Comparison of ENCODE assay signal across 8 cellular contexts in the genomic region with DNA sequence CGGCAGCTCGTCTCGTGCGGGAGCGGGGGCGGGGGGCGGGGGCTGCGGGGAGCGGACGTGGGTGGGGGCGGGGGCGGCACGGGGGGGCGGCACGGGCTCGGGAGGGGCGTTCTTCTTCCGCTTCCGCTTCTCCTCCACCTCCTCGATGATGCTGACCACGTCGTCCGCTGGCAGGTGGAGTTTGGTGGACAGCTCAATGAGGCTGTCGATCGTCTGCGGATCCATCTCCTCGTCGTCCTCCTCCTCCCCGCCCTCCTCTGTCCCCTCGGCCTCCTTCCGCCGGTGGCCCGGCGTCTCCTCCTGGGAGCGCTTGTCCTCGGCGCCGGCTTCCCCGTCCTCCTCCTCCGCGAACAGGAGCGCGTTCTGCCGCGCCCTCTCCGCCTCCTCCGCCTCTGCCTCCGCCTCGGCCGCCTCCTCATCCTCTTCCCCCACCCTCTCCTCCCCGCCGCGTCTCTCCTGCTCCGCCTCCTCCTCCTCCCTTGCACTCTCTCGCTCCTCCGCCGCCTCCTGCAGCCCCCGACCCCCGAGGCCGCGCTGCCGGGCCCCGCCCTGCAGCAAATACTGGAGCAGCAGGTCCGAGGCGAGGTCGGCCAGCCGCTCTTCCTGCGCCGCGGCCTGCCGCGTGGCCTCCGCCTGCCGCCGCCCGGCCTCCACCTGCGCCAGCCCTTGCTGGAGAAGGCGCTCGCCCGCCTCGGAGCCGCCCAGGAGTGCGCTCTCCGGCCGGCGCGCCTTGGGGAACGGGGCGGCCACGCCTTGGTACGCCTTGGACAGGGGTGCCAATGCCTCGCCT. TPM values are rescaled to one million over a fixed set of nuclear protein-coding genes. Genes with fewer than 3 reads are reported as not detected.
DNase-seq lines count a peak whose midpoint lies in the region; ATAC-seq and TF ChIP-seq lines count a peak whose summit lies in the region.

No MANE protein-coding gene starts in this region.

- CTCF ChIA-PET in activated CD4-positive, alpha-beta T cell treated with anti-CD3 and anti-CD28 coated beads for 36 hours (lab: Charles Lee) = interaction anchor here (0.8 to 1.0 kb wide), 2 partner anchors 19 to 29 kb away, joined by 3 read pairs; no protein-coding TSS in a partner anchor
- CTCF ChIA-PET in activated CD4-positive, alpha-beta memory T cell treated with anti-CD3 and anti-CD28 coated beads for 36 hours (lab: Charles Lee) = interaction anchor here (1.2 to 2.4 kb wide), 3 partner anchors 8 to 29 kb away, joined by 4 to 8 read pairs (median 5); no protein-coding TSS in a partner anchor

- no peak overlapping the region for H2AFZ ChIP-seq in hepatocyte

- no peak for ATAC-seq in activated CD4-positive, alpha-beta T cell treated with anti-CD3 and anti-CD28 coated beads for 36 hours
- ATAC-seq in stimulated activated memory B cell treated with anti-CD40 and anti-IgM and Interleukin-4, amounts not matched to agents 10 μg/mL and 1 μg/mL and 100 μg/mL, for 72 hours = no peak
- ATAC-seq in GM21723 (IDR thresholded peaks at IDR 0.05; ENCODE audit: unreplicated experiment) = no peak

- TF ChIP-seq CTCF in hepatocyte (IDR thresholded peaks at IDR 0.05; ENCODE audit: poor library complexity) = no peak

- H3K27ac Mint-ChIP-seq in activated CD4-positive, alpha-beta T cell treated with anti-CD3 and anti-CD28 coated beads for 36 hours = no peak overlapping the region
- H3K27ac Mint-ChIP-seq in activated CD4-positive, alpha-beta memory T cell treated with anti-CD3 and anti-CD28 coated beads for 36 hours = no peak overlapping the region
- no peak overlapping the region for H3K27ac Mint-ChIP-seq in stimulated activated memory B cell treated with anti-CD40 and anti-IgM and Interleukin-4, amounts not matched to agents 10 μg/mL and 1 μg/mL and 100 μg/mL, for 72 hours

- no peaks in the 10 kb centered on the region for H3K9me2 ChIP-seq in hepatocyte (replicated peaks; ENCODE audit: insufficient read depth)

- peak overlapping the region; percentile 23 for H3K4me3 ChIP-seq in hepatocyte

- H3K79me2 ChIP-seq in hepatocyte = no peaks in the 10 kb centered on the region

- H3K4me1 Mint-ChIP-seq in activated CD4-positive, alpha-beta T cell treated with anti-CD3 and anti-CD28 coated beads for 36 hours = peaks cover 41% of the 10 kb centered on the region
- peaks cover 40% of the 10 kb centered on the region for H3K4me1 Mint-ChIP-seq in activated CD4-positive, alpha-beta memory T cell treated with anti-CD3 and anti-CD28 coated beads for 36 hours (ENCODE audit: low read depth)
- peaks cover 42% of the 10 kb centered on the region for H3K4me1 Mint-ChIP-seq in stimulated activated memory B cell treated with anti-CD40 and anti-IgM and Interleukin-4, amounts not matched to agents 10 μg/mL and 1 μg/mL and 100 μg/mL, for 72 hours

- peak overlapping the region; percentile 74 for H3K4me2 ChIP-seq in hepatocyte

- no peak overlapping the region for H3K27ac ChIP-seq in hepatocyte

- H3K27me3 ChIP-seq in hepatocyte = peaks cover 55% of the 10 kb centered on the region

- 1% methylated on average over 42 of the region's 92 CpGs for WGBS in hepatocyte (ENCODE audit: low lambda C conversion rate, missing lambda C conversion rate)

- H3K4me3 Mint-ChIP-seq in activated CD4-positive, alpha-beta T cell treated with anti-CD3 and anti-CD28 coated beads for 36 hours = peak overlapping the region; percentile 54
- H3K4me3 Mint-ChIP-seq in activated CD4-positive, alpha-beta memory T cell treated with anti-CD3 and anti-CD28 coated beads for 36 hours = peak overlapping the region; percentile 46
- peak overlapping the region; percentile 72 for H3K4me3 Mint-ChIP-seq in stimulated activated memory B cell treated with anti-CD40 and anti-IgM and Interleukin-4, amounts not matched to agents 10 μg/mL and 1 μg/mL and 100 μg/mL, for 72 hours

- peaks cover 22% of the 10 kb centered on the region for H3K4me1 ChIP-seq in hepatocyte (ENCODE audit: insufficient read depth)

- POLR2A ChIA-PET in activated CD4-positive, alpha-beta T cell treated with anti-CD3 and anti-CD28 coated beads for 36 hours (lab: Charles Lee) = interaction anchor here (0.8 kb wide), 1 partner anchor 81 kb away, joined by 4 read pairs; no protein-coding TSS in a partner anchor
- POLR2A ChIA-PET in activated CD4-positive, alpha-beta memory T cell treated with anti-CD3 and anti-CD28 coated beads for 36 hours (lab: Charles Lee) = no interaction called here

- H3K36me3 Mint-ChIP-seq in activated CD4-positive, alpha-beta T cell treated with anti-CD3 and anti-CD28 coated beads for 36 hours (ENCODE audit: low read depth) = peaks cover 24% of the 10 kb centered on the region
- peaks cover 21% of the 10 kb centered on the region for H3K36me3 Mint-ChIP-seq in activated CD4-positive, alpha-beta memory T cell treated with anti-CD3 and anti-CD28 coated beads for 36 hours
- H3K36me3 Mint-ChIP-seq in stimulated activated memory B cell treated with anti-CD40 and anti-IgM and Interleukin-4, amounts not matched to agents 10 μg/mL and 1 μg/mL and 100 μg/mL, for 72 hours = peaks cover 38% of the 10 kb centered on the region

- peaks cover 12% of the 10 kb centered on the region for H4K20me1 ChIP-seq in hepatocyte (ENCODE audit: insufficient read depth, poor library complexity, severe bottlenecking)

- peaks cover 39% of the 10 kb centered on the region for H3K27me3 Mint-ChIP-seq in activated CD4-positive, alpha-beta T cell treated with anti-CD3 and anti-CD28 coated beads for 36 hours
- peaks cover 48% of the 10 kb centered on the region for H3K27me3 Mint-ChIP-seq in activated CD4-positive, alpha-beta memory T cell treated with anti-CD3 and anti-CD28 coated beads for 36 hours
- peaks cover 51% of the 10 kb centered on the region for H3K27me3 Mint-ChIP-seq in stimulated activated memory B cell treated with anti-CD40 and anti-IgM and Interleukin-4, amounts not matched to agents 10 μg/mL and 1 μg/mL and 100 μg/mL, for 72 hours

- no peaks in the 10 kb centered on the region for H3K9me3 ChIP-seq in hepatocyte (ENCODE audit: low read depth)

- H3K36me3 ChIP-seq in hepatocyte (replicated peaks; ENCODE audit: insufficient read depth, low read depth) = no peaks in the 10 kb centered on the region

- intact Hi-C loops in activated CD4-positive, alpha-beta T cell treated with anti-CD3 and anti-CD28 coated beads for 36 hours (cut with DNase I, micrococcal nuclease) = loop anchor here in 1 of 2 experiments (1.0 to 10.0 kb wide), 2 partner anchors 9 to 651 kb away; a partner anchor contains a TSS
- intact Hi-C loops in activated CD4-positive, alpha-beta memory T cell treated with anti-CD3 and anti-CD28 coated beads for 36 hours (cut with micrococcal nuclease) = loop anchor here (2.0 kb wide), 1 partner anchor 81 kb away; a partner anchor contains a TSS

- no peaks in the 10 kb centered on the region for H3K9me3 Mint-ChIP-seq in activated CD4-positive, alpha-beta T cell treated with anti-CD3 and anti-CD28 coated beads for 36 hours (ENCODE audit: low read depth)
- H3K9me3 Mint-ChIP-seq in activated CD4-positive, alpha-beta memory T cell treated with anti-CD3 and anti-CD28 coated beads for 36 hours = no peaks in the 10 kb centered on the region
- H3K9me3 Mint-ChIP-seq in stimulated activated memory B cell treated with anti-CD40 and anti-IgM and Interleukin-4, amounts not matched to agents 10 μg/mL and 1 μg/mL and 100 μg/mL, for 72 hours = no peaks in the 10 kb centered on the region

- DNase-seq in activated CD4-positive, alpha-beta T cell treated with anti-CD3 and anti-CD28 coated beads for 36 hours = peak; percentile 46
- DNase-seq in activated CD4-positive, alpha-beta T cell treated with anti-CD3 and anti-CD28 coated beads for 1 hour = no peak
- peak; percentile 82 for DNase-seq in NCI-H1092 treated with DMSO at 0.1 percent for 48 hours (lab: John Stamatoyannopoulos, UW)
- DNase-seq in activated CD4-positive, alpha-beta memory T cell treated with anti-CD3 and anti-CD28 coated beads for 36 hours = no peak
- no peak for DNase-seq in hepatocyte (ENCODE audit: low spot score)
- DNase-seq in activated CD8-positive, alpha-beta memory T cell treated with anti-CD3 and anti-CD28 coated beads, Interleukin-2, amount 50 U/mL, for 4 hours = no peak

RNA-seq across cellular contexts. Expression of a gene that starts 1.9 kb away (rescaled TPM):
- under 1 TPM; 0.09 to 0.11 TPM for total RNA-seq in activated CD4-positive, alpha-beta T cell treated with anti-CD3 and anti-CD28 coated beads for 36 hours
- total RNA-seq in activated CD4-positive, alpha-beta memory T cell treated with anti-CD3 and anti-CD28 coated beads for 36 hours = not detected
- total RNA-seq in hepatocyte = 0.30 and 0.32 TPM in 2 replicates
- 0.19 and 0.80 TPM in 2 replicates for polyA plus RNA-seq in hepatocyte

RNA-seq across cellular contexts. Expression of a gene that starts 9.2 kb away (rescaled TPM):
- 10 to 100 TPM; 33.7 to 43.0 TPM for total RNA-seq in activated CD4-positive, alpha-beta T cell treated with anti-CD3 and anti-CD28 coated beads for 36 hours
- total RNA-seq in activated CD4-positive, alpha-beta memory T cell treated with anti-CD3 and anti-CD28 coated beads for 36 hours = 10 to 100 TPM; 41.1 to 44.7 TPM
- total RNA-seq in hepatocyte = 85.8 and 118 TPM in 2 replicates
- polyA plus RNA-seq in hepatocyte = 31.1 and 32.0 TPM in 2 replicates

RNA-seq across cellular contexts. Expression of a gene that starts 16.6 kb away (rescaled TPM):
- not detected for total RNA-seq in activated CD4-positive, alpha-beta T cell treated with anti-CD3 and anti-CD28 coated beads for 36 hours
- total RNA-seq in activated CD4-positive, alpha-beta memory T cell treated with anti-CD3 and anti-CD28 coated beads for 36 hours = not detected
- total RNA-seq in hepatocyte = not detected in 2 replicates
- not detected in 2 replicates for polyA plus RNA-seq in hepatocyte

RNA-seq across cellular contexts. Expression of a gene that starts 36.6 kb away (rescaled TPM):
- total RNA-seq in activated CD4-positive, alpha-beta T cell treated with anti-CD3 and anti-CD28 coated beads for 36 hours = under 1 TPM; 0.05 to 0.07 TPM
- under 1 TPM in 1 of 2 experiments, not detected in 1; 0.12 TPM for total RNA-seq in activated CD4-positive, alpha-beta memory T cell treated with anti-CD3 and anti-CD28 coated beads for 36 hours
- total RNA-seq in hepatocyte = 81.8 and 98.2 TPM in 2 replicates
- polyA plus RNA-seq in hepatocyte = 181 and 185 TPM in 2 replicates

RNA-seq across cellular contexts. Expression of a gene that starts 37.4 kb away (rescaled TPM):
- not detected for total RNA-seq in activated CD4-positive, alpha-beta T cell treated with anti-CD3 and anti-CD28 coated beads for 36 hours
- not detected for total RNA-seq in activated CD4-positive, alpha-beta memory T cell treated with anti-CD3 and anti-CD28 coated beads for 36 hours
- total RNA-seq in hepatocyte = 6.3 and 8.4 TPM in 2 replicates
- 10.5 and 14.0 TPM in 2 replicates for polyA plus RNA-seq in hepatocyte

Comparison
In these comparisons a context has a peak if more than half of its experiments do, and no peak if none do; other contexts are left out.
1. DNase-seq: peak in activated CD4-positive, alpha-beta T cell treated with anti-CD3 and anti-CD28 coated beads for 36 hours (single experiment) and NCI-H1092 treated with DMSO at 0.1 percent for 48 hours (single experiment); none in activated CD4-positive, alpha-beta T cell treated with anti-CD3 and anti-CD28 coated beads for 1 hour (single experiment), activated CD4-positive, alpha-beta memory T cell treated with anti-CD3 and anti-CD28 coated beads for 36 hours (single experiment), hepatocyte (single experiment) and activated CD8-positive, alpha-beta memory T cell treated with anti-CD3 and anti-CD28 coated beads, Interleukin-2, amount 50 U/mL, for 4 hours (single experiment).
2. Peak in every context shown above with its lines, with median percentiles within 50 percentile points of each other: H3K4me3 Mint-ChIP-seq.